ENCODE assay signal across 8 cellular contexts in genomic region chr22:36977947-36978660, GRCh38. TPM values are rescaled to one million over a fixed set of nuclear protein-coding genes. Genes with fewer than 3 reads are reported as not detected.
DNase-seq lines count a peak whose midpoint lies in the region; FAIRE-seq and TF ChIP-seq lines count a peak whose summit lies in the region.

No MANE protein-coding gene starts in this region.

- no peak overlapping the region for H3K27ac ChIP-seq in right atrium auricular region

- FAIRE-seq in urothelium cell line (lab: Jason Lieb, UNC): peak; percentile 94

- no peaks in the 10 kb centered on the region for H3K27me3 ChIP-seq in right atrium auricular region

- H3K4me3 ChIP-seq in right atrium auricular region: peak overlapping the region; percentile 22 to 42

- POLR2A ChIA-PET in HEK293T (lab: Yijun Ruan, JAX): interaction anchor here (0.8 to 1.1 kb wide), 2 partner anchors 41 to 122 kb away, joined by 3 to 4 read pairs; partner anchors contain the start of genes MPST and TST

- H3K9me3 ChIP-seq in right atrium auricular region: no peaks in the 10 kb centered on the region

- no peaks in the 10 kb centered on the region for H3K36me3 ChIP-seq in right atrium auricular region

- DNase-seq in DMS 273 treated with DMSO at 0.1 percent for 48 hours (lab: John Stamatoyannopoulos, UW) (peak; percentile 51), HEK293T (ENCODE audit: extremely low spot score) (peak; percentile 97), NCI-H1694 (lab: John Stamatoyannopoulos, UW) (peak; percentile 44), T-helper 1 cell (peak; percentile 82 to 91 (median 87)), amniotic epithelial cell (ENCODE audit: low read depth) (peak; percentile 70), right atrium auricular region (ENCODE audit: low spot score) (peak; percentile 93), pulmonary artery endothelial cell (ENCODE audit: low read depth, low spot score) (peak; percentile 43), urothelium cell line (ENCODE audit: low spot score) (peak; percentile 96)

- TF ChIP-seq CTCF in right atrium auricular region (IDR thresholded peaks at IDR 0.05): peak; percentile 88 to 94

- H3K4me1 ChIP-seq in right atrium auricular region: peaks cover 0 to 7% of the 10 kb centered on the region in 2 donors

- CTCF ChIA-PET in HEK293T (lab: Yijun Ruan, JAX): interaction anchor here (0.5 to 1.7 kb wide), 15 partner anchors 10 to 1112 kb away, joined by 3 to 7 read pairs (median 4); no protein-coding TSS in a partner anchor

TF ChIP-seq in HEK293T, 16 proteins besides CTCF, POLR2A, EP300 and RAD21:
- no peak for TF ChIP-seq SP1 (IDR thresholded peaks at IDR 0.05)
- peak; percentile 77 for TF ChIP-seq PKNOX1 (IDR thresholded peaks at IDR 0.05)
- peak; percentile 54 for TF ChIP-seq L3MBTL2 (conservative IDR thresholded peaks at IDR 0.05)

RNA-seq across cellular contexts. Expression of gene TST, which starts 41.1 kb away (rescaled TPM):
- total RNA-seq in right atrium auricular region: 10 to 100 TPM; 55.0 to 82.1 TPM
- total RNA-seq in pulmonary artery endothelial cell: 46.9 and 64.9 TPM in 2 replicates

RNA-seq across cellular contexts. Expression of gene MPST, which starts 41.4 kb away (rescaled TPM):
- total RNA-seq in right atrium auricular region (100 to 1,000 TPM; 102 to 116 TPM), pulmonary artery endothelial cell (135 and 148 TPM in 2 replicates)

Comparison
In these comparisons a context has a peak if more than half of its experiments do, and no peak if none do; other contexts are left out.
1. DNase-seq: peak in every context shown above with its lines; median percentile 97 in HEK293T; 96 in urothelium cell line; 93 in right atrium auricular region; 87 in T-helper 1 cell; 70 in amniotic epithelial cell; 51 in DMS 273 treated with DMSO at 0.1 percent for 48 hours; 44 in NCI-H1694; 43 in pulmonary artery endothelial cell.